14 cellular contexts compared by ENCODE assay signal in genomic region chr19:52592301-52592700, GRCh38.
"Had no signal": no experiment of that assay in that cellular context is flagged by ENCODE, and none has a peak within 500 bp of the region (broad histone marks: within the 10 kb centered on the region; RNA-seq: fewer than 3 reads in every experiment).

No MANE protein-coding gene starts in this region.

- H3K4me1 Mint-ChIP-seq: activated CD4-positive, alpha-beta T cell treated with anti-CD3 and anti-CD28 coated beads, Interleukin-2, amount 10 ng/mL, durations not matched to agents 7 days and 5 days; nephron had no signal

- H3K4me3 ChIP-seq: cardiac muscle cell, heart right ventricle, psoas muscle, spleen, testis had no signal

- H3K4me3 Mint-ChIP-seq: activated CD4-positive, alpha-beta T cell treated with anti-CD3 and anti-CD28 coated beads, Interleukin-2, amount 10 ng/mL, durations not matched to agents 7 days and 5 days; nephron; stimulated activated naive CD8-positive, alpha-beta T cell treated with anti-CD3 and anti-CD28 coated beads, Interleukin-15, Interleukin-2, amounts not matched to agents 100 ng/mL and 50 ng/mL, for 24 hours had no signal

- H3K36me3 ChIP-seq: cardiac muscle cell had no signal

- ATAC-seq: heart right ventricle, left ventricle myocardium superior, psoas muscle, sciatic nerve had no signal

- H3K27ac ChIP-seq: cardiac muscle cell, heart right ventricle, psoas muscle, spleen, testis had no signal

- H3K9me3 ChIP-seq: psoas muscle, testis had no signal

- H3K27ac Mint-ChIP-seq: activated CD4-positive, alpha-beta T cell treated with anti-CD3 and anti-CD28 coated beads, Interleukin-2, amount 10 ng/mL, durations not matched to agents 7 days and 5 days; nephron; stimulated activated naive CD8-positive, alpha-beta T cell treated with anti-CD3 and anti-CD28 coated beads, Interleukin-15, Interleukin-2, amounts not matched to agents 100 ng/mL and 50 ng/mL, for 24 hours had no signal

- DNase-seq: activated CD4-positive, alpha-beta T cell treated with anti-CD3 and anti-CD28 coated beads, Interleukin-2, amount 10 ng/mL, durations not matched to agents 7 days and 5 days; activated T-cell treated with anti-CD3 and anti-CD28 coated beads, Interleukin-2, amount 50 U/mL, for 48 hours; heart right ventricle; kidney; left ventricle myocardium superior; mesendoderm; occipital lobe; psoas muscle; spleen; testis had no signal

- H3K27me3 ChIP-seq: cardiac muscle cell, heart right ventricle, spleen, testis had no signal

- H3K27me3 Mint-ChIP-seq: activated CD4-positive, alpha-beta T cell treated with anti-CD3 and anti-CD28 coated beads, Interleukin-2, amount 10 ng/mL, durations not matched to agents 7 days and 5 days; stimulated activated naive CD8-positive, alpha-beta T cell treated with anti-CD3 and anti-CD28 coated beads, Interleukin-15, Interleukin-2, amounts not matched to agents 100 ng/mL and 50 ng/mL, for 24 hours had no signal

- H3K4me1 ChIP-seq: heart right ventricle, psoas muscle, spleen, testis had no signal

- H3K9me3 Mint-ChIP-seq: nephron had no signal
